17 cellular contexts compared by ENCODE assay signal in the genomic region with DNA sequence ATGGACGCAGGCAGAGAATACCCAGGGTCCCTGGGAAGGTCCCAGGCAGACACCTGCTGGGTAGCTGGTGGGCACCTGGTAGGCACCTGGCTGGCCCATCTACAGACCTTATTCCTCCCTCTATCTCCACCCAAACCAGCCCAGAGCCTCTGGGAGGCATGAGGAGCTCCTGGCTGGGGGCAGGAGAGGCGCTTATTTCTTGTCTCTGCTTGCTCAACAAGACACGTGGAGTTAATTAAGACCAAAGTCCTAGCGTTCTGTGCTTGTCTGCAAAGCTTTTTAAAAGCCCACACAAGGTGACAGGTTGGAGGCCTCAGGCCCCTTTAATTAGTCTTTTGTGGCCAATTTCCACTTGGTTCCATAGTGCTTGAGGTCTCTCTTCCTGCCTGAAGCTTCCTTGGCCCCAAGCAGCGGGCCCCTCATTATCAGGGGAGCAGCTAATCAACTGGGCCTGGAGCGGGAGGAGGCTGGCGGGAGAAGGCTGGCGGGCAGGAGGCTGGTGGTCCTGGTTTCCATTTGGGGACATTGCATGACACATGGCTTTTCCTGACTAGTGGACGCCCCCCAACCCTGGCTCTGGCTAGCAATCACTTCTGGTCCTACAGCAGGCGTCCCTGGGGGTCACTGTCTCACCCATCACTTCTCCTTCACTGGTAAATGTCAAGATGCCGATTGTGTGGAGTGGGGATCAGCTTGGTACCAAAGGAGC.
DNase-seq lines count a peak whose midpoint lies in the region; ATAC-seq and TF ChIP-seq lines count a peak whose summit lies in the region.
"Had no signal": no experiment of that assay in that cellular context is flagged by ENCODE, and none has a peak within 500 bp of the region (broad histone marks: within the 10 kb centered on the region; RNA-seq: fewer than 3 reads in every experiment).

No MANE protein-coding gene starts in this region.

- no peaks in the 10 kb centered on the region for H3K79me2 ChIP-seq in osteoblast (ENCODE audit: insufficient read depth, low read length)

- H4K20me1 ChIP-seq in osteoblast (ENCODE audit: insufficient read depth, low read length) = no peaks in the 10 kb centered on the region

- H2AFZ ChIP-seq in osteoblast (ENCODE audit: low read length) = no peak overlapping the region

- H3K27me3 ChIP-seq in osteoblast (ENCODE audit: insufficient read depth, low read length) = no peaks in the 10 kb centered on the region
- H3K27me3 ChIP-seq: pancreas had no signal

- H3K9me3 ChIP-seq in osteoblast (ENCODE audit: low read depth, low read length) = no peaks in the 10 kb centered on the region
- H3K9me3 ChIP-seq: pancreas had no signal

- no peak overlapping the region for H3K27ac ChIP-seq in osteoblast (ENCODE audit: low read depth, low read length)
- H3K27ac ChIP-seq: KMS-11 had no signal

- no peaks in the 10 kb centered on the region for H3K36me3 ChIP-seq in osteoblast (ENCODE audit: insufficient read depth, low read length)
- H3K36me3 ChIP-seq: pancreas had no signal

- H3K4me2 ChIP-seq in osteoblast (ENCODE audit: insufficient read depth, low read length) = no peak overlapping the region
- H3K4me2 ChIP-seq: KMS-11 had no signal

- TF ChIP-seq CTCF in AG10803 (conservative IDR thresholded peaks at IDR 0.05; ENCODE audit: low read length) (no peak), osteoblast (IDR thresholded peaks at IDR 0.05; ENCODE audit: extremely low read depth, low read depth, low read length) (no peak)

- no peak overlapping the region for H3K4me3 ChIP-seq in AG10803 (ENCODE audit: low read length)
- H3K4me3 ChIP-seq in osteoblast (ENCODE audit: insufficient read depth, low read length) = no peak overlapping the region
- H3K4me3 ChIP-seq: pancreas had no signal

- H3K4me1 ChIP-seq in osteoblast (ENCODE audit: insufficient read depth, low read length) = no peaks in the 10 kb centered on the region
- H3K4me1 ChIP-seq: pancreas had no signal

- DNase-seq in AG10803 (ENCODE audit: low read depth) = peak; percentile 53
- peak; percentile 22 for DNase-seq in NCI-H69 (lab: John Stamatoyannopoulos, UW)
- DNase-seq in osteoblast (ENCODE audit: insufficient read length, low spot score, missing footprints) = peak; percentile 43
- DNase-seq in occipital lobe (lab: John Stamatoyannopoulos, UW) = no peak
- no peak for DNase-seq in NCI-H510A treated with DMSO at 0.1 percent for 48 hours (lab: John Stamatoyannopoulos, UW)
- DNase-seq in NCI-H2196 (lab: John Stamatoyannopoulos, UW; ENCODE audit: unreplicated experiment) = no peak
- DNase-seq in stimulated activated naive CD8-positive, alpha-beta T cell treated with anti-CD3 and anti-CD28 coated beads, Interleukin-15, Interleukin-2, amounts not matched to agents 100 U/mL and 50 U/mL, for 24 hours = no peak
- DNase-seq: activated B cell treated with CpG ODN at 0.5 μM for 24 hours; activated CD8-positive, alpha-beta memory T cell treated with anti-CD3 and anti-CD28 coated beads, Interleukin-2, amount 10 ng/mL, durations not matched to agents 7 days and 5 days; activated naive CD4-positive, alpha-beta T cell treated with Interleukin-2 at 50 U/mL for 16 hours; EL; GOT3; NCI-H1092 treated with DMSO at 0.1 percent for 48 hours; stimulated activated naive CD4-positive, alpha-beta T cell had no signal

- ATAC-seq in esophagus mucosa = peak; percentile 2
- ATAC-seq in stimulated activated naive CD8-positive, alpha-beta T cell treated with anti-CD3 and anti-CD28 coated beads, Interleukin-15, Interleukin-2, amounts not matched to agents 100 U/mL and 50 U/mL, for 24 hours = no peak
- ATAC-seq: activated CD8-positive, alpha-beta memory T cell treated with anti-CD3 and anti-CD28 coated beads, Interleukin-2, amount 10 ng/mL, durations not matched to agents 7 days and 5 days had no signal

Comparison
In these comparisons a context has a peak if more than half of its experiments do, and no peak if none do; other contexts are left out.
1. DNase-seq: peak in AG10803 (single experiment), NCI-H69 (single experiment) and osteoblast (single experiment); none in occipital lobe (single experiment), NCI-H510A treated with DMSO at 0.1 percent for 48 hours (single experiment), NCI-H2196 (single experiment) and stimulated activated naive CD8-positive, alpha-beta T cell treated with anti-CD3 and anti-CD28 coated beads, Interleukin-15, Interleukin-2, amounts not matched to agents 100 U/mL and 50 U/mL, for 24 hours (single experiment).